12 cellular contexts compared by ENCODE assay signal in the genomic region with DNA sequence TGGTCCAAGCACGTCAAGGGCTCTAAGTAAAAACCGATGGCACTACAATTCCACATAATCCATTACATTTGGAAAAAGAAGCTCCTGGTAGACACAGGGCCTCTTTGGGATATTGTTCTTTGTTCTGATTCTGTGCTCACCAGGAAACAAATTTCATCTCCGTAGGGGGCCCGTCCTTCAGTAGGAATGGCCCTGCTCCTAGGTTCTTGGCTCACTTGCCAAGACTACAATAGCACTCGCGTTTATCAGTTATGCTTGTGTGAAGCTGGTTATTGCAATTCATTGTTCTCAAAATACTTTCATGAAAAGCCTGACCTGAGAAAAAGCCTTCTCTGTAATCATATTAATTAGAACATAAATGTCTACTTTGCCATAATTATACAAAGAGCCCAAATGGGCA. TPM values are rescaled to one million over a fixed set of nuclear protein-coding genes. Genes with fewer than 3 reads are reported as not detected.
DNase-seq lines count a peak whose midpoint lies in the region.
"Had no signal": no experiment of that assay in that cellular context is flagged by ENCODE, and none has a peak within 500 bp of the region (broad histone marks: within the 10 kb centered on the region; RNA-seq: fewer than 3 reads in every experiment).

No MANE protein-coding gene starts in this region.

- intact Hi-C loops in activated CD4-positive, alpha-beta memory T cell treated with anti-CD3 and anti-CD28 coated beads for 36 hours (cut with micrococcal nuclease) = loop anchor here (5.0 kb wide), 1 partner anchor 144 kb away; no protein-coding TSS in a partner anchor

- no peaks in the 10 kb centered on the region for H3K27me3 Mint-ChIP-seq in activated CD4-positive, alpha-beta memory T cell treated with anti-CD3 and anti-CD28 coated beads, Interleukin-2, amount 10 ng/mL, durations not matched to agents 7 days and 5 days
- H3K27me3 Mint-ChIP-seq in activated CD4-positive, alpha-beta memory T cell treated with anti-CD3 and anti-CD28 coated beads for 36 hours = no peaks in the 10 kb centered on the region
- peaks cover 0 to 11% (median 4%) of the 10 kb centered on the region in 3 donors for H3K27me3 Mint-ChIP-seq in immature natural killer cell (ENCODE audit: low read depth in 3 of 3)

- peaks cover 91% of the 10 kb centered on the region for H3K36me3 Mint-ChIP-seq in activated CD4-positive, alpha-beta memory T cell treated with anti-CD3 and anti-CD28 coated beads, Interleukin-2, amount 10 ng/mL, durations not matched to agents 7 days and 5 days (ENCODE audit: low read depth)
- H3K36me3 Mint-ChIP-seq in activated CD4-positive, alpha-beta memory T cell treated with anti-CD3 and anti-CD28 coated beads for 36 hours = peaks cover 66% of the 10 kb centered on the region
- H3K36me3 Mint-ChIP-seq in immature natural killer cell = peaks cover 23 to 48% (median 37%) of the 10 kb centered on the region in 3 donors

- CTCF ChIA-PET in activated CD4-positive, alpha-beta memory T cell treated with anti-CD3 and anti-CD28 coated beads, Interleukin-2, amount 10 ng/mL, durations not matched to agents 7 days and 5 days (lab: Charles Lee) = interaction anchor here (0.8 to 2.7 kb wide), 4 partner anchors 19 to 29 kb away, joined by 3 to 17 read pairs (median 5); no protein-coding TSS in a partner anchor
- CTCF ChIA-PET in activated CD4-positive, alpha-beta memory T cell treated with anti-CD3 and anti-CD28 coated beads for 36 hours (lab: Charles Lee) = interaction anchor here (0.7 to 2.1 kb wide), 5 partner anchors 23 to 388 kb away, joined by 3 to 10 read pairs (median 5); no protein-coding TSS in a partner anchor

- peak overlapping the region; percentile 80 for H3K27ac Mint-ChIP-seq in activated CD4-positive, alpha-beta memory T cell treated with anti-CD3 and anti-CD28 coated beads, Interleukin-2, amount 10 ng/mL, durations not matched to agents 7 days and 5 days
- no peak overlapping the region for H3K27ac Mint-ChIP-seq in activated CD4-positive, alpha-beta memory T cell treated with anti-CD3 and anti-CD28 coated beads for 36 hours
- peak overlapping the region in 5 of 6 donors; percentile 53 to 86 (median 56) for H3K27ac Mint-ChIP-seq in immature natural killer cell

- peaks cover 84% of the 10 kb centered on the region for H3K4me1 Mint-ChIP-seq in activated CD4-positive, alpha-beta memory T cell treated with anti-CD3 and anti-CD28 coated beads, Interleukin-2, amount 10 ng/mL, durations not matched to agents 7 days and 5 days
- peaks cover 72% of the 10 kb centered on the region for H3K4me1 Mint-ChIP-seq in activated CD4-positive, alpha-beta memory T cell treated with anti-CD3 and anti-CD28 coated beads for 36 hours (ENCODE audit: low read depth)
- H3K4me1 Mint-ChIP-seq in immature natural killer cell = peaks cover 49 to 71% of the 10 kb centered on the region in 2 donors

- POLR2A ChIA-PET in activated CD4-positive, alpha-beta memory T cell treated with anti-CD3 and anti-CD28 coated beads, Interleukin-2, amount 10 ng/mL, durations not matched to agents 7 days and 5 days (lab: Charles Lee) = interaction anchor here (0.6 to 11.9 kb wide), 8 partner anchors 10 to 64 kb away, joined by 3 to 171 read pairs (median 6); partner anchors contain the start of gene ZC3HAV1L
- POLR2A ChIA-PET in activated CD4-positive, alpha-beta memory T cell treated with anti-CD3 and anti-CD28 coated beads for 36 hours (lab: Charles Lee) = interaction anchor here (0.9 kb wide), 1 partner anchor 12 kb away, joined by 3 read pairs; no protein-coding TSS in a partner anchor

- no peaks in the 10 kb centered on the region for H3K9me3 Mint-ChIP-seq in activated CD4-positive, alpha-beta memory T cell treated with anti-CD3 and anti-CD28 coated beads, Interleukin-2, amount 10 ng/mL, durations not matched to agents 7 days and 5 days
- H3K9me3 Mint-ChIP-seq in activated CD4-positive, alpha-beta memory T cell treated with anti-CD3 and anti-CD28 coated beads for 36 hours = no peaks in the 10 kb centered on the region
- no peaks in the 10 kb centered on the region for H3K9me3 Mint-ChIP-seq in immature natural killer cell

- DNase-seq in activated CD4-positive, alpha-beta memory T cell treated with anti-CD3 and anti-CD28 coated beads, Interleukin-2, amount 10 ng/mL, durations not matched to agents 7 days and 5 days = peak; percentile 4
- DNase-seq in activated CD4-positive, alpha-beta memory T cell treated with anti-CD3 and anti-CD28 coated beads for 36 hours = no peak
- DNase-seq in COR-L47 (lab: John Stamatoyannopoulos, UW) (peak; percentile 96), NCI-H2227 (lab: John Stamatoyannopoulos, UW; ENCODE audit: unreplicated experiment) (peak; percentile 28), immature natural killer cell (no peak), NCI-H1694 treated with DMSO at 0.1 percent for 48 hours (lab: John Stamatoyannopoulos, UW) (no peak), AML-193 (lab: John Stamatoyannopoulos, UW) (no peak), 8988T (no peak)
- DNase-seq: amygdala, foreskin keratinocyte, Kasumi-1, right lobe of liver had no signal

- no peak overlapping the region for H3K4me3 Mint-ChIP-seq in activated CD4-positive, alpha-beta memory T cell treated with anti-CD3 and anti-CD28 coated beads, Interleukin-2, amount 10 ng/mL, durations not matched to agents 7 days and 5 days
- H3K4me3 Mint-ChIP-seq in activated CD4-positive, alpha-beta memory T cell treated with anti-CD3 and anti-CD28 coated beads for 36 hours = no peak overlapping the region
- peak overlapping the region in 4 of 5 donors; percentile 14 to 71 (median 40) for H3K4me3 Mint-ChIP-seq in immature natural killer cell

RNA-seq across cellular contexts. Expression of gene ZC3HAV1L, which starts 10.3 kb away (rescaled TPM):
- 10 to 100 TPM; 16.7 to 17.8 TPM for total RNA-seq in activated CD4-positive, alpha-beta memory T cell treated with anti-CD3 and anti-CD28 coated beads, Interleukin-2, amount 10 ng/mL, durations not matched to agents 7 days and 5 days
- total RNA-seq in activated CD4-positive, alpha-beta memory T cell treated with anti-CD3 and anti-CD28 coated beads for 36 hours = 10 to 100 TPM; 11.8 to 14.7 TPM
- polyA plus RNA-seq in immature natural killer cell = under 1 TPM in 2 of 3 donors, not detected in 1; 0.21 to 0.40 TPM

Comparison
In these comparisons a context has a peak if more than half of its experiments do, and no peak if none do; other contexts are left out.
1. DNase-seq: peak in activated CD4-positive, alpha-beta memory T cell treated with anti-CD3 and anti-CD28 coated beads, Interleukin-2, amount 10 ng/mL, durations not matched to agents 7 days and 5 days (single experiment), COR-L47 (single experiment) and NCI-H2227 (single experiment); none in activated CD4-positive, alpha-beta memory T cell treated with anti-CD3 and anti-CD28 coated beads for 36 hours (single experiment), immature natural killer cell (0 of 3), NCI-H1694 treated with DMSO at 0.1 percent for 48 hours (single experiment), AML-193 (0 of 2) and 8988T (single experiment).
2. H3K4me3 Mint-ChIP-seq: peak in immature natural killer cell (4 of 5); none in activated CD4-positive, alpha-beta memory T cell treated with anti-CD3 and anti-CD28 coated beads, Interleukin-2, amount 10 ng/mL, durations not matched to agents 7 days and 5 days (single experiment) and activated CD4-positive, alpha-beta memory T cell treated with anti-CD3 and anti-CD28 coated beads for 36 hours (single experiment).